Comparison of ENCODE assay signal across 12 cellular contexts in the genomic region with DNA sequence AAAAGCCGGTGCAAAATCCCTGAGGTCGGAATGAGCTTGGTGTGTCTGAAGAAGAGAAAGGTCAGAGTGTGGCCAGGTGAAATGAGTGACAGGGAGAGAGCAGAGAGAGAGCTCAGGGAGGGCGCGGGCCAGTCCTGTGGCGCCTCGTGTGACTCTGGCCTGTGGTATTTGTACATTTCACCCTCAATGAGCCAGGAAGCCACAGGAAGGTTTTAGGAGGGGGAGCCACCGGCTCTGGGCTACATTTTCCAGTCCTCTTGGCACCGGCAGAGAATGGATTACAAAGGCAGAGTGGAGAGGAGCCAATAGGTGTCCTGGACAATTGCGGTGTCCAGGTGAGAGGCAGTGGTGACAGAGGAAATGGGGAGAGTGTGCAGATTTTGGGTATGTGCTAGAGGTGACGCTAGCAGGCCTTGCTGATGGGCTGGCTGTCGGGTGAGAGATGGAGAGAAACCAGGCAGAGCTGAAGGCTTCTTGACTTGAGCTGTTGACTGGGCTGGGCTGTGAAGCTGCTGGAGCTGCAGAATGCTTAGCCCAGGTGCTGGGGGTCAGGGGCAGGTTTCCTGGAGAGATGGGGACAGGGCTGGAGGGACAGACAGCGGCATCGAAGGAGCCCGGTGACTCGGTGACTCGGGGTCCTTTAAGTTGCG. TPM values are rescaled to one million over a fixed set of nuclear protein-coding genes. Genes with fewer than 3 reads are reported as not detected.
DNase-seq lines count a peak whose midpoint lies in the region; ATAC-seq and TF ChIP-seq lines count a peak whose summit lies in the region.
"Had no signal": no experiment of that assay in that cellular context is flagged by ENCODE, and none has a peak within 500 bp of the region (broad histone marks: within the 10 kb centered on the region; RNA-seq: fewer than 3 reads in every experiment).

No MANE protein-coding gene starts in this region.

- H3K4me1 ChIP-seq in mesendoderm (ENCODE audit: control insufficient read depth, low read depth, low read length), result peaks cover 32% of the 10 kb centered on the region

- peaks cover 6% of the 10 kb centered on the region for H3K79me2 ChIP-seq in mesendoderm (ENCODE audit: control insufficient read depth, insufficient read depth, low read length)

- peak overlapping the region; percentile 40 for H2BK5ac ChIP-seq in mesendoderm (ENCODE audit: low read length)

- no peak overlapping the region for H4K8ac ChIP-seq in mesendoderm (ENCODE audit: low read depth, low read length)

- H3K36me3 ChIP-seq in MG63 (no peaks in the 10 kb centered on the region), mesendoderm (ENCODE audit: control insufficient read depth, insufficient read depth, low read length) (no peaks in the 10 kb centered on the region)

- no peak overlapping the region for H3K23ac ChIP-seq in mesendoderm (ENCODE audit: low read length)

- no peaks in the 10 kb centered on the region for H3K9me3 Mint-ChIP-seq in chondrocyte (ENCODE audit: low read depth)
- H3K9me3 Mint-ChIP-seq: CD4-positive, alpha-beta T cell; naive thymus-derived CD4-positive, alpha-beta T cell; stimulated activated naive CD8-positive, alpha-beta T cell treated with anti-CD3 and anti-CD28 coated beads, Interleukin-15, Interleukin-2, amounts not matched to agents 100 ng/mL and 50 ng/mL, for 24 hours had no signal

- no peak overlapping the region for H3K4me2 ChIP-seq in mesendoderm (ENCODE audit: low read length)

- peaks cover 17% of the 10 kb centered on the region for H3K4me1 Mint-ChIP-seq in chondrocyte (ENCODE audit: low read depth)
- H3K4me1 Mint-ChIP-seq: naive thymus-derived CD4-positive, alpha-beta T cell had no signal

- no peak overlapping the region for H2BK15ac ChIP-seq in mesendoderm (replicated peaks; ENCODE audit: low read depth)

- peak; percentile 88 for DNase-seq in EH (ENCODE audit: low read depth)
- DNase-seq in MG63, result peak; percentile 7
- DNase-seq in chondrocyte (ENCODE audit: low spot score), result no peak
- peak; percentile 60 for DNase-seq in mesendoderm
- DNase-seq in MV-4-11 (lab: John Stamatoyannopoulos, UW), result no peak
- no peak for DNase-seq in stimulated activated naive CD4-positive, alpha-beta T cell (lab: John Stamatoyannopoulos, UW)
- no peak for DNase-seq in NCI-H1694 treated with DMSO at 0.1 percent for 48 hours (lab: John Stamatoyannopoulos, UW)
- DNase-seq: activated effector memory CD4-positive, alpha-beta T cell treated with anti-CD3 and anti-CD28 coated beads, Interleukin-2, amount 50 U/mL, for 16 hours; CD4-positive, alpha-beta T cell; naive thymus-derived CD4-positive, alpha-beta T cell had no signal

- no peak overlapping the region for H2BK120ac ChIP-seq in mesendoderm (ENCODE audit: low read depth, low read length)

- H4K5ac ChIP-seq in mesendoderm (ENCODE audit: low read length), result no peak overlapping the region

- no peaks in the 10 kb centered on the region for H3K36me3 Mint-ChIP-seq in chondrocyte (ENCODE audit: low read depth)
- H3K36me3 Mint-ChIP-seq: naive thymus-derived CD4-positive, alpha-beta T cell had no signal

- H3K9me3 ChIP-seq in MG63, result no peaks in the 10 kb centered on the region

- H3K27me3 ChIP-seq in MG63, result no peaks in the 10 kb centered on the region
- no peaks in the 10 kb centered on the region for H3K27me3 ChIP-seq in mesendoderm (ENCODE audit: insufficient read depth, low read length, poor library complexity)

- peak overlapping the region; percentile 70 for H2AK5ac ChIP-seq in mesendoderm (ENCODE audit: low read length)

- peak overlapping the region; percentile 55 for H3K27ac Mint-ChIP-seq in chondrocyte (ENCODE audit: unreplicated experiment)
- H3K27ac Mint-ChIP-seq: CD4-positive, alpha-beta T cell; naive thymus-derived CD4-positive, alpha-beta T cell; stimulated activated naive CD8-positive, alpha-beta T cell treated with anti-CD3 and anti-CD28 coated beads, Interleukin-15, Interleukin-2, amounts not matched to agents 100 ng/mL and 50 ng/mL, for 24 hours had no signal

- no peak overlapping the region for H3K27ac ChIP-seq in mesendoderm (ENCODE audit: low read depth, low read length)

- H3K4ac ChIP-seq in mesendoderm (ENCODE audit: low read depth, low read length), result peak overlapping the region; percentile 21

- H3K4me3 ChIP-seq in MG63, result no peak overlapping the region
- no peak overlapping the region for H3K4me3 ChIP-seq in mesendoderm (ENCODE audit: low read length)

- WGBS in mesendoderm (ENCODE audit: extremely low coverage, insufficient coverage, low lambda C conversion rate), result no CpG with 5 or more reads among the region's 17 CpGs

- H3K9ac ChIP-seq in mesendoderm (ENCODE audit: low read length), result peak overlapping the region; percentile 51

- ATAC-seq in HG03442 (IDR thresholded peaks at IDR 0.05; ENCODE audit: unreplicated experiment), result no peak
- ATAC-seq: naive thymus-derived CD4-positive, alpha-beta T cell had no signal

- peak overlapping the region; percentile 72 for H3K56ac ChIP-seq in mesendoderm (ENCODE audit: low read length)

- H3K27me3 Mint-ChIP-seq in chondrocyte (ENCODE audit: low read depth), result no peaks in the 10 kb centered on the region
- H3K27me3 Mint-ChIP-seq: stimulated activated naive CD8-positive, alpha-beta T cell treated with anti-CD3 and anti-CD28 coated beads, Interleukin-15, Interleukin-2, amounts not matched to agents 100 ng/mL and 50 ng/mL, for 24 hours had no signal

- no peak for TF ChIP-seq CTCF in chondrocyte (IDR thresholded peaks at IDR 0.05)

- peak overlapping the region; percentile 25 for H3K18ac ChIP-seq in mesendoderm (ENCODE audit: low read length)

- H3K4me3 Mint-ChIP-seq in chondrocyte (ENCODE audit: unreplicated experiment), result no peak overlapping the region
- H3K4me3 Mint-ChIP-seq: CD4-positive, alpha-beta T cell; naive thymus-derived CD4-positive, alpha-beta T cell; stimulated activated naive CD8-positive, alpha-beta T cell treated with anti-CD3 and anti-CD28 coated beads, Interleukin-15, Interleukin-2, amounts not matched to agents 100 ng/mL and 50 ng/mL, for 24 hours had no signal

- peaks cover 22% of the 10 kb centered on the region for H3K79me1 ChIP-seq in mesendoderm (ENCODE audit: low read length)

RNA-seq across cellular contexts. Expression of a gene that starts 38.1 kb away (rescaled TPM):
- 8.6 and 9.1 TPM in 2 replicates for total RNA-seq in MG63 (2014; rRNA removed; shearing (Covaris generic); ENCODE audit: low replicate concordance)
- total RNA-seq in chondrocyte, result 25.6 to 52.1 TPM (median 27.5 TPM) in 3 replicates
- 14.4 TPM for polyA plus RNA-seq in mesendoderm (2013, experiment 1 of 2)
- polyA plus RNA-seq in mesendoderm (2013, experiment 2 of 2), result 14.6 TPM
- total RNA-seq: CD4-positive, alpha-beta T cell had no signal
- polyA plus RNA-seq: naive thymus-derived CD4-positive, alpha-beta T cell had no signal

Comparison
In these comparisons a context has a peak if more than half of its experiments do, and no peak if none do; other contexts are left out.
1. DNase-seq: peak in EH (single experiment), MG63 (single experiment) and mesendoderm (single experiment); none in chondrocyte (single experiment), MV-4-11 (single experiment), stimulated activated naive CD4-positive, alpha-beta T cell (0 of 6) and NCI-H1694 treated with DMSO at 0.1 percent for 48 hours (single experiment).